8 cellular contexts compared by ENCODE assay signal in the genomic region with DNA sequence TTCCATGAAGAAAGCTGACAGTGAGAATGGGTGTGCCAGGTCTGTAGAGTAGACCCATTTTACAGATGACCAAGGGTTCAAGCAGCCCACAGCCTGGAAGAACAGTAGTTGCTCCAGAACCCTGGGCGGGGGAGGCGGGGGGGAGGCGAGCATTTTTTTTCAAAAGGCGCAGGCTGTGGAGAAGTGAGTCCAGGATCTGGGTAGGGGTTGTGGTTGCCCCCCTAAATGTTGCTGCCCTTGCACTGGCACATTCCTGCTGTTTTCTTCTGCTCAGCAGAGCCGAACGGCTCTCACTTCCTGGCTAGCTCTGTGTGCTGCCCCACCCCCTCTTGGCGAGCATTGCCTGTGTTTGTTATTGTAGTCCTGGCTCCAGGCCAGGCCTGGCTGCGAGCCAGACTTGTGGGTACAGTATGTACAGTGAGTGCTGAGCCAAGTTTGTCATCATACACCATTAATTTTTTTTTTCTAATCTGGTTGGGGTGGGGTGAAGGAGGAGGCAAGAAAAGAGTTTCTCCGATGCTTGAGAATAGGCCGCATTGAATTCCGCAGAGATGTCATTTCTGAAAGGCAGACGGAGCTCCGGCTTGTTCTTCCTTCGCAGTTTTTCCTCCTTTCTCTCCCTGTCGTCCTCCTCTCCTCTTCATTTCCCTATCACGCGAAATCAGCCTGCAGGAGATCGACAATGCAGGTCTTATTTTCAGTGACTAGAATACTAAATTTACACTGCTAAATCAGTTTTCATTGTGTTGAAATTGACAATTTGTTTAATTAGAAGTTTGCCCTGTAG.
DNase-seq lines count a peak whose midpoint lies in the region; ATAC-seq, FAIRE-seq and TF ChIP-seq lines count a peak whose summit lies in the region.

No MANE protein-coding gene starts in this region.

- peak; percentile 64 for ATAC-seq in HG03135 (IDR thresholded peaks at IDR 0.05; ENCODE audit: unreplicated experiment)

- no peak for TF ChIP-seq POLR2A in GM12891 (IDR thresholded peaks at IDR 0.05; ENCODE audit: low read depth, low read length)

- FAIRE-seq in GM12891 (lab: Jason Lieb, UNC), result no peak

- DNase-seq in Daoy (ENCODE audit: low read depth) (peak; percentile 97), NCI-H226 (peak; percentile 93), cerebellar cortex (ENCODE audit: low spot score) (peak; percentile 90), kidney glomerular epithelial cell (lab: John Stamatoyannopoulos, UW) (peak; percentile 99), GM12891 (ENCODE audit: insufficient read length, low spot score) (no peak)
- peak; percentile 76 to 83 for DNase-seq in activated CD4-positive, alpha-beta T cell treated with anti-CD3 and anti-CD28 coated beads for 24 hours (ENCODE audit: low read depth in 2 of 2)
- DNase-seq in stimulated activated CD4-positive, alpha-beta T cell treated with anti-CD3 and anti-CD28 coated beads, Interleukin-15, amount 100 ng/mL, for 24 hours, result peak; percentile 88

TF ChIP-seq in GM12891, 5 proteins besides CTCF, POLR2A, EP300 and RAD21:
- TF ChIP-seq SPI1 (IDR thresholded peaks at IDR 0.05; ENCODE audit: low read depth, low read length) (no peak), POLR2AphosphoS5 (IDR thresholded peaks at IDR 0.05; ENCODE audit: low read depth, low read length) (no peak), POU2F2 (IDR thresholded peaks at IDR 0.05; ENCODE audit: low read depth, low read length) (no peak), PAX5 (IDR thresholded peaks at IDR 0.05; ENCODE audit: insufficient read depth, low read length, severe bottlenecking) (no peak), TAF1 (IDR thresholded peaks at IDR 0.05; ENCODE audit: low read depth, low read length) (no peak)
TF ChIP-seq in GM12891: peak in this region for 0.
